In the genomic region with DNA sequence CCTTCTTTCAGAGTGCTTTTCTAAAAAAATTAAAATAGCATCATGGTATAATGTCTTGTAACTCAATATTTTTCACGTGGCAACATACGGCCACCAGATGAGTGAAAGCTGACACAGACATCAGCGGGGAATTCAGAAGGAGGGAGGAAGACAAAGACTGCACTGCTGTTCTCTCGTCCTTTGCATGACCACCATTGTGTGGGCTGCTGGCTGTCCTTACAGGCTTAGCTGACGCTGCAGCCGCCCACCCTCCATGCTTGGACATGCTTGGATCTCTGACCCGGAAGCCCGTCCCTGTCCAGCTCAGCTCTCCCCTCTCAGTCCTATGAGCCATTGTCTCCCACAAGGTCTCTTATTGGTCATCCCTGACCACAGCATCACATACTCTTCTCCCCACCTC, we compare ENCODE assay signal across 16 cellular contexts.
"Had no signal": no experiment of that assay in that cellular context is flagged by ENCODE, and none has a peak within 500 bp of the region (broad histone marks: within the 10 kb centered on the region; RNA-seq: fewer than 3 reads in every experiment).

No MANE protein-coding gene starts in this region.

- DNase-seq: activated CD4-positive, alpha-beta T cell treated with anti-CD3 and anti-CD28 coated beads, Interleukin-2, amount 10 ng/mL, durations not matched to agents 7 days and 5 days; activated CD4-positive, CD25-positive, alpha-beta regulatory T cell; activated CD8-positive, alpha-beta memory T cell treated with anti-CD3 and anti-CD28 coated beads, Interleukin-2, amount 50 U/mL, for 48 hours; activated naive CD8-positive, alpha-beta T cell treated with anti-CD3 and anti-CD28 coated beads for 36 hours; activated T-cell treated with anti-CD3 and anti-CD28 coated beads, Interleukin-2, amount 50 U/mL, for 72 hours; cortex of kidney; effector CD8-positive, alpha-beta T cell; foreskin melanocyte; heart right ventricle; naive B cell; sigmoid colon; stimulated activated CD4-positive, alpha-beta T cell treated with anti-CD3 and anti-CD28 coated beads, Interleukin-1b, Interleukin-23, amount 100 ng/mL, for 48 hours had no signal

- H3K4me1 Mint-ChIP-seq: activated CD4-positive, alpha-beta T cell treated with anti-CD3 and anti-CD28 coated beads, Interleukin-2, amount 10 ng/mL, durations not matched to agents 7 days and 5 days; activated naive CD8-positive, alpha-beta T cell treated with anti-CD3 and anti-CD28 coated beads for 36 hours; central memory CD8-positive, alpha-beta T cell; naive B cell had no signal

- H3K4me3 Mint-ChIP-seq: activated CD4-positive, alpha-beta T cell treated with anti-CD3 and anti-CD28 coated beads, Interleukin-2, amount 10 ng/mL, durations not matched to agents 7 days and 5 days; activated naive CD8-positive, alpha-beta T cell treated with anti-CD3 and anti-CD28 coated beads for 36 hours; activated T-cell treated with anti-CD3 and anti-CD28 coated beads, Interleukin-2, amount 50 U/mL, for 72 hours; central memory CD8-positive, alpha-beta T cell; naive B cell; T-helper 2 cell treated with Interferon-gamma antibody and Interleukin-4, amounts not matched to agents 5 μg/mL and 100 μg/mL, for 36 hours had no signal

- H3K27me3 ChIP-seq: body of pancreas, heart right ventricle, sigmoid colon had no signal

- H3K27ac Mint-ChIP-seq: activated CD4-positive, alpha-beta T cell treated with anti-CD3 and anti-CD28 coated beads, Interleukin-2, amount 10 ng/mL, durations not matched to agents 7 days and 5 days; activated naive CD8-positive, alpha-beta T cell treated with anti-CD3 and anti-CD28 coated beads for 36 hours; activated T-cell treated with anti-CD3 and anti-CD28 coated beads, Interleukin-2, amount 50 U/mL, for 72 hours; naive B cell; T-helper 2 cell treated with Interferon-gamma antibody and Interleukin-4, amounts not matched to agents 5 μg/mL and 100 μg/mL, for 36 hours had no signal

- H3K4me3 ChIP-seq: body of pancreas, heart right ventricle, sigmoid colon had no signal

- FAIRE-seq: urothelium cell line had no signal

- H3K9me3 Mint-ChIP-seq: central memory CD8-positive, alpha-beta T cell had no signal

- H3K9me3 ChIP-seq: sigmoid colon had no signal

- ATAC-seq: activated T-cell treated with anti-CD3 and anti-CD28 coated beads, Interleukin-2, amount 50 U/mL, for 72 hours; body of pancreas had no signal

- H3K36me3 ChIP-seq: heart right ventricle, sigmoid colon had no signal

- H3K27ac ChIP-seq: body of pancreas, heart right ventricle, sigmoid colon had no signal

- H3K36me3 Mint-ChIP-seq: activated naive CD8-positive, alpha-beta T cell treated with anti-CD3 and anti-CD28 coated beads for 36 hours had no signal

- H3K4me1 ChIP-seq: body of pancreas, sigmoid colon had no signal
